Comparison of ENCODE assay signal across 8 cellular contexts in the genomic region with DNA sequence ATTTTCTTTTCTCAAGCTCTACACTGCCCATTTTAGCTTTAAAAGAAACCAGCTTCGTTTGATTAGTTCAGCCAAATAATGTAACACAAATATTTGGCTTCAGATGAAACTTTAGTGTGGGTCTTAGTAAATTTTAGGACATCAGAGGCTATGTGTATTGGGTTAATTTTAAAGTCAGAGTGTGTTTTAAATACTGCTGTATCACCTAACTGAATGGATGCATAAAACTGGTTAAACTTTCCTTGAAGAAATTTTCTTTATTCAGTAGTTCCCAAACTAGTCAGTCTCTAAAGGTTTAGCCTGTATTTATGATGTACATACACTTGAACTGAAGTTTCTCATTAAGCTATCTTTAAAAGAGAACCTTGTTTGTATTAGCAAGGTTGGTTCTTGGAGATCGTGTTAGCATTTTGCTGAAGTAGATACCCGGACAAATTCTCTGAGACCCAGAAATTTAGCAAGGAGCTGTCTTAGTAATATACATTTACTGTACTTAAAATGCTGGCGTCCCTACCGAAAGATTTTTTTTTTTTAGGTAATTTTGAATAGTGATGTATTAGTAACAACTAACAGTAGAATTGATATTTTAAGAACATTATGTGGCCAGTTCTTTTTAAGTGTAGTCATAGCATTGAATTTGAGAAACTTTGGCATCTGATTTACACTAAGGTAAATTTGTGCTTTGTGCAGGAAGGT. TPM values are rescaled to one million over a fixed set of nuclear protein-coding genes. Genes with fewer than 3 reads are reported as not detected.
DNase-seq lines count a peak whose midpoint lies in the region; ATAC-seq and TF ChIP-seq lines count a peak whose summit lies in the region.

No MANE protein-coding gene starts in this region.

- H3K4me3 Mint-ChIP-seq in CD4-positive, CD25-positive, alpha-beta regulatory T cell: peak overlapping the region; percentile 96 to 99 (median 98)
- peak overlapping the region; percentile 99 for H3K4me3 Mint-ChIP-seq in dendritic cell treated with granulocyte-macrophage colony-stimulating factor and Interleukin-4, amounts not matched to agents 40 ng/mL and 50 ng/mL, for 4 days

- H3K4me2 ChIP-seq in neural cell (ENCODE audit: low read length): peak overlapping the region; percentile 86

- no peak overlapping the region for H3K27ac ChIP-seq in CD4-positive, CD25-positive, alpha-beta regulatory T cell (ENCODE audit: insufficient read depth, low read length, poor library complexity, severe bottlenecking)
- no peak overlapping the region for H3K27ac ChIP-seq in neural cell (ENCODE audit: low read length)

- no peak overlapping the region for H2AFZ ChIP-seq in neural cell (ENCODE audit: low read depth, low read length)

- no peaks in the 10 kb centered on the region for H3K36me3 Mint-ChIP-seq in CD4-positive, CD25-positive, alpha-beta regulatory T cell
- H3K36me3 Mint-ChIP-seq in dendritic cell treated with granulocyte-macrophage colony-stimulating factor and Interleukin-4, amounts not matched to agents 40 ng/mL and 50 ng/mL, for 4 days (ENCODE audit: low read depth): peaks cover 29% of the 10 kb centered on the region

- no peak for TF ChIP-seq CTCF in neural cell (IDR thresholded peaks at IDR 0.05; ENCODE audit: poor library complexity, severe bottlenecking)
- TF ChIP-seq CTCF in GM13976 (IDR thresholded peaks at IDR 0.05; ENCODE audit: borderline replicate concordance, control extremely low read depth, extremely low read depth, insufficient read depth, missing control alignments): no peak

- H3K4me1 ChIP-seq in CD4-positive, CD25-positive, alpha-beta regulatory T cell (ENCODE audit: control insufficient read depth, insufficient read depth, low read length, poor library complexity, severe bottlenecking): peaks cover 46% of the 10 kb centered on the region

- H3K36me3 ChIP-seq in CD4-positive, CD25-positive, alpha-beta regulatory T cell (ENCODE audit: control insufficient read depth, insufficient read depth, low read length): no peaks in the 10 kb centered on the region
- no peaks in the 10 kb centered on the region for H3K36me3 ChIP-seq in neural cell (ENCODE audit: insufficient read depth, low read length)

- H3K79me2 ChIP-seq in neural cell (replicated peaks; ENCODE audit: insufficient read depth, low read length): peaks cover 60% of the 10 kb centered on the region

- H3K27me3 ChIP-seq in CD4-positive, CD25-positive, alpha-beta regulatory T cell (ENCODE audit: control insufficient read depth, insufficient read depth, low read length): no peaks in the 10 kb centered on the region
- H3K27me3 ChIP-seq in neural cell (ENCODE audit: insufficient read depth, low read depth, low read length): no peaks in the 10 kb centered on the region

- peak overlapping the region; percentile 94 for H3K4me3 ChIP-seq in CD4-positive, CD25-positive, alpha-beta regulatory T cell (ENCODE audit: low read depth, low read length)
- H3K4me3 ChIP-seq in neural cell (ENCODE audit: low read length): peak overlapping the region; percentile 84

- in situ Hi-C loops in GM13976 (cut with MboI; ENCODE audit: low sequenced_read_pairs, unreplicated experiment): no loop called here

- peaks cover 21% of the 10 kb centered on the region for H3K27me3 Mint-ChIP-seq in CD4-positive, CD25-positive, alpha-beta regulatory T cell
- no peaks in the 10 kb centered on the region for H3K27me3 Mint-ChIP-seq in dendritic cell treated with granulocyte-macrophage colony-stimulating factor and Interleukin-4, amounts not matched to agents 40 ng/mL and 50 ng/mL, for 4 days

- DNase-seq in CD4-positive, CD25-positive, alpha-beta regulatory T cell: no peak
- DNase-seq in NCI-H146 (lab: John Stamatoyannopoulos, UW) (peak; percentile 40), GM13976 (ENCODE audit: low spot score) (no peak), dedifferentiated amniotic fluid mesenchymal stem cell (ENCODE audit: extremely low spot score) (no peak)
- DNase-seq in activated CD4-positive, CD25-positive, alpha-beta regulatory T cell treated with anti-CD3 and anti-CD28 coated beads, Interleukin-2, amount 50 U/mL, for 72 hours: no peak

- TF ChIP-seq EP300 in neural cell (conservative IDR thresholded peaks at IDR 0.05; ENCODE audit: poor library complexity, severe bottlenecking): no peak

- no peak for TF ChIP-seq RAD21 in neural cell (conservative IDR thresholded peaks at IDR 0.05)

- H3K27ac Mint-ChIP-seq in CD4-positive, CD25-positive, alpha-beta regulatory T cell: peak overlapping the region; percentile 43 to 92 (median 92)
- peak overlapping the region; percentile 97 for H3K27ac Mint-ChIP-seq in dendritic cell treated with granulocyte-macrophage colony-stimulating factor and Interleukin-4, amounts not matched to agents 40 ng/mL and 50 ng/mL, for 4 days

- peaks cover 29 to 56% (median 45%) of the 10 kb centered on the region in 4 donors for H3K4me1 Mint-ChIP-seq in CD4-positive, CD25-positive, alpha-beta regulatory T cell
- peaks cover 31% of the 10 kb centered on the region for H3K4me1 Mint-ChIP-seq in dendritic cell treated with granulocyte-macrophage colony-stimulating factor and Interleukin-4, amounts not matched to agents 40 ng/mL and 50 ng/mL, for 4 days (ENCODE audit: low read depth)

- intact Hi-C loops in dendritic cell treated with granulocyte-macrophage colony-stimulating factor and Interleukin-4, amounts not matched to agents 40 ng/mL and 50 ng/mL, for 4 days (cut with micrococcal nuclease): loop anchor here (5.0 to 10.0 kb wide), 4 partner anchors 142 to 860 kb away; a partner anchor contains a TSS

- no peaks in the 10 kb centered on the region for H3K9me2 ChIP-seq in neural cell (ENCODE audit: insufficient read depth, low read length)

- no peaks in the 10 kb centered on the region for H3K9me3 Mint-ChIP-seq in CD4-positive, CD25-positive, alpha-beta regulatory T cell
- H3K9me3 Mint-ChIP-seq in dendritic cell treated with granulocyte-macrophage colony-stimulating factor and Interleukin-4, amounts not matched to agents 40 ng/mL and 50 ng/mL, for 4 days: no peaks in the 10 kb centered on the region

- peaks cover 5% of the 10 kb centered on the region for H3F3A ChIP-seq in neural cell (ENCODE audit: insufficient read depth, low read length, poor library complexity, severe bottlenecking)

- peak overlapping the region; percentile 91 for H3K9ac ChIP-seq in neural cell (ENCODE audit: low read length)

- no peak for ATAC-seq in CD4-positive, CD25-positive, alpha-beta regulatory T cell (ENCODE audit: low read depth in 2 of 2)
- ATAC-seq in HG03469 (IDR thresholded peaks at IDR 0.05; ENCODE audit: unreplicated experiment): no peak

- no peaks in the 10 kb centered on the region for H4K20me1 ChIP-seq in neural cell (ENCODE audit: insufficient read depth)

- no peaks in the 10 kb centered on the region for H3K9me3 ChIP-seq in CD4-positive, CD25-positive, alpha-beta regulatory T cell (ENCODE audit: control insufficient read depth in 2 of 2, low read length in 2 of 2)
- H3K9me3 ChIP-seq in neural cell (ENCODE audit: low read length): no peaks in the 10 kb centered on the region

TF ChIP-seq in neural cell, 6 proteins besides CTCF, POLR2A, EP300 and RAD21:
- TF ChIP-seq, protein P1, sequence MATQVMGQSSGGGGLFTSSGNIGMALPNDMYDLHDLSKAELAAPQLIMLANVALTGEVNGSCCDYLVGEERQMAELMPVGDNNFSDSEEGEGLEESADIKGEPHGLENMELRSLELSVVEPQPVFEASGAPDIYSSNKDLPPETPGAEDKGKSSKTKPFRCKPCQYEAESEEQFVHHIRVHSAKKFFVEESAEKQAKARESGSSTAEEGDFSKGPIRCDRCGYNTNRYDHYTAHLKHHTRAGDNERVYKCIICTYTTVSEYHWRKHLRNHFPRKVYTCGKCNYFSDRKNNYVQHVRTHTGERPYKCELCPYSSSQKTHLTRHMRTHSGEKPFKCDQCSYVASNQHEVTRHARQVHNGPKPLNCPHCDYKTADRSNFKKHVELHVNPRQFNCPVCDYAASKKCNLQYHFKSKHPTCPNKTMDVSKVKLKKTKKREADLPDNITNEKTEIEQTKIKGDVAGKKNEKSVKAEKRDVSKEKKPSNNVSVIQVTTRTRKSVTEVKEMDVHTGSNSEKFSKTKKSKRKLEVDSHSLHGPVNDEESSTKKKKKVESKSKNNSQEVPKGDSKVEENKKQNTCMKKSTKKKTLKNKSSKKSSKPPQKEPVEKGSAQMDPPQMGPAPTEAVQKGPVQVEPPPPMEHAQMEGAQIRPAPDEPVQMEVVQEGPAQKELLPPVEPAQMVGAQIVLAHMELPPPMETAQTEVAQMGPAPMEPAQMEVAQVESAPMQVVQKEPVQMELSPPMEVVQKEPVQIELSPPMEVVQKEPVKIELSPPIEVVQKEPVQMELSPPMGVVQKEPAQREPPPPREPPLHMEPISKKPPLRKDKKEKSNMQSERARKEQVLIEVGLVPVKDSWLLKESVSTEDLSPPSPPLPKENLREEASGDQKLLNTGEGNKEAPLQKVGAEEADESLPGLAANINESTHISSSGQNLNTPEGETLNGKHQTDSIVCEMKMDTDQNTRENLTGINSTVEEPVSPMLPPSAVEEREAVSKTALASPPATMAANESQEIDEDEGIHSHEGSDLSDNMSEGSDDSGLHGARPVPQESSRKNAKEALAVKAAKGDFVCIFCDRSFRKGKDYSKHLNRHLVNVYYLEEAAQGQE (IDR thresholded peaks at IDR 0.05; ENCODE audit: borderline replicate concordance): no peak
- TF ChIP-seq MXI1 (conservative IDR thresholded peaks at IDR 0.05; ENCODE audit: poor library complexity, severe bottlenecking) (no peak), POLR2AphosphoS5 (IDR thresholded peaks at IDR 0.05) (no peak), SMC3 (conservative IDR thresholded peaks at IDR 0.05; ENCODE audit: poor library complexity) (no peak), EZH2 (IDR thresholded peaks at IDR 0.05; ENCODE audit: borderline replicate concordance, insufficient read depth, low read length, poor library complexity, severe bottlenecking) (no peak), TAF1 (IDR thresholded peaks at IDR 0.05; ENCODE audit: low read depth) (no peak)
TF ChIP-seq in neural cell: peak in this region for 0.

RNA-seq across cellular contexts. Expression of a gene that starts 2.7 kb away (rescaled TPM):
- 17.8 TPM for total RNA-seq in CD4-positive, CD25-positive, alpha-beta regulatory T cell
- polyA plus RNA-seq in CD4-positive, CD25-positive, alpha-beta regulatory T cell: 10 to 100 TPM in 2 of 4 donors, 1 to 10 TPM in 2; 8.5 to 13.0 (median 9.9) TPM
- 9.5 and 9.7 TPM in 2 replicates for polyA plus RNA-seq in neural cell
- 44.5 and 46.7 TPM in 2 replicates for polyA minus RNA-seq in neural cell
